Comparison of ENCODE assay signal across 1 cellular context in genomic region chr19:31659897-31660210, GRCh38.
TF ChIP-seq lines count a peak whose summit lies in the region.

No MANE protein-coding gene starts in this region.

TF ChIP-seq in IMR-90, 13 proteins besides CTCF, POLR2A, EP300 and RAD21:
- TF ChIP-seq BHLHE40 (IDR thresholded peaks at IDR 0.05; ENCODE audit: low read depth, low read length) (no peak), CHD1 (IDR thresholded peaks at IDR 0.05; ENCODE audit: low read depth, low read length) (no peak), FOS (IDR thresholded peaks at IDR 0.05; ENCODE audit: low read depth, low read length) (no peak), MXI1 (IDR thresholded peaks at IDR 0.05; ENCODE audit: borderline replicate concordance, low read depth, low read length) (no peak), MAZ (IDR thresholded peaks at IDR 0.05; ENCODE audit: borderline replicate concordance, low read depth, low read length) (no peak), MAFK (IDR thresholded peaks at IDR 0.05; ENCODE audit: low read depth, low read length) (no peak), CEBPB (IDR thresholded peaks at IDR 0.05; ENCODE audit: low read depth, low read length) (no peak), USF2 (IDR thresholded peaks at IDR 0.05; ENCODE audit: low read depth, low read length) (no peak), SMC3 (IDR thresholded peaks at IDR 0.05; ENCODE audit: low read depth, low read length) (no peak), RCOR1 (IDR thresholded peaks at IDR 0.05; ENCODE audit: insufficient replicate concordance, low read length) (no peak), RFX5 (IDR thresholded peaks at IDR 0.05; ENCODE audit: low read depth, low read length) (no peak), NFE2L2 (IDR thresholded peaks at IDR 0.05; ENCODE audit: low read depth, low read length) (no peak), ELK1 (IDR thresholded peaks at IDR 0.05; ENCODE audit: borderline replicate concordance, low read depth, low read length) (no peak)
